In the genomic region with DNA sequence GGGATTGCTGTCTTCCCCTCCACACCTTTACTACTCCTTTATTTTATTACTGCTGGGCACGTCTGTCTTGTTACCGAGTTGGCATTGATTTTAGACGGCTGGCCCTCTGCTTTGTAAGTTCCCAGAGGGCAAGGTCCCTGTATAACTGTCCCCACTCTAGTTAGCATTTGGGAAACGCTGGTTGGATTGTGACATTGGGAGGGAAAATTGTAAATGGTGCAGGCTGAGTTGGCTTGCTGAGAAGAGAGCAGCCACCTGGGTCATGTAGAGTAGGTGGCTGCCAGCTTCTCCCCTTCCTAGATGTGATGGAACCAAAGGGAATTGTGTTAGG, we compare ENCODE assay signal across 16 cellular contexts. TPM values are rescaled to one million over a fixed set of nuclear protein-coding genes. Genes with fewer than 3 reads are reported as not detected.
DNase-seq lines count a peak whose midpoint lies in the region; TF ChIP-seq lines count a peak whose summit lies in the region.
"Had no signal": no experiment of that assay in that cellular context is flagged by ENCODE, and none has a peak within 500 bp of the region (broad histone marks: within the 10 kb centered on the region; RNA-seq: fewer than 3 reads in every experiment).

No MANE protein-coding gene starts in this region.

- H3K4me1 Mint-ChIP-seq in activated naive CD4-positive, alpha-beta T cell treated with anti-CD3 and anti-CD28 coated beads, Interleukin-2, amount 50 U/mL, for 24 hours: peaks cover 51% of the 10 kb centered on the region
- H3K4me1 Mint-ChIP-seq in activated CD4-positive, alpha-beta memory T cell treated with anti-CD3 and anti-CD28 coated beads, Interleukin-2, amount 10 ng/mL, durations not matched to agents 7 days and 5 days: peaks cover 31% of the 10 kb centered on the region

- 38% methylated on average over 4 of the region's 4 CpGs for WGBS in liver
- 70 to 71% methylated on average over 4 of the region's 4 CpGs for WGBS in tibial nerve, 2 donors

- peaks cover 7 to 22% (median 14%) of the 10 kb centered on the region in 4 donors for H3K4me1 ChIP-seq in liver (ENCODE audit: control insufficient read depth in 4 of 4, insufficient read depth in 4 of 4, low read length in 3 of 4)
- peaks cover 0 to 66% (median 18%) of the 10 kb centered on the region in 4 donors for H3K4me1 ChIP-seq in tibial nerve

- peaks cover 0 to 4% (median 1%) of the 10 kb centered on the region in 4 donors for H3K36me3 ChIP-seq in liver (ENCODE audit: control insufficient read depth in 4 of 4, insufficient read depth in 3 of 4, low read depth in 1 of 4, low read length in 3 of 4)
- H3K36me3 ChIP-seq in tibial nerve: peaks cover 0 to 16% (median 0%) of the 10 kb centered on the region in 3 donors
- H3K36me3 ChIP-seq: ovary had no signal

- TF ChIP-seq CTCF in liver (IDR thresholded peaks at IDR 0.05; ENCODE audit: low read depth, low read length, missing input control) (no peak), tibial nerve (IDR thresholded peaks at IDR 0.05) (no peak)

- H3K9me3 ChIP-seq in liver (ENCODE audit: control insufficient read depth in 4 of 4, low read length in 3 of 4) (no peaks in the 10 kb centered on the region), tibial nerve (no peaks in the 10 kb centered on the region)
- H3K9me3 ChIP-seq: ovary had no signal

- H3K9me3 Mint-ChIP-seq in activated naive CD4-positive, alpha-beta T cell treated with anti-CD3 and anti-CD28 coated beads, Interleukin-2, amount 50 U/mL, for 24 hours: no peaks in the 10 kb centered on the region
- no peaks in the 10 kb centered on the region for H3K9me3 Mint-ChIP-seq in activated CD4-positive, alpha-beta memory T cell treated with anti-CD3 and anti-CD28 coated beads, Interleukin-2, amount 10 ng/mL, durations not matched to agents 7 days and 5 days

- CTCF ChIA-PET in activated CD4-positive, alpha-beta memory T cell treated with anti-CD3 and anti-CD28 coated beads, Interleukin-2, amount 10 ng/mL, durations not matched to agents 7 days and 5 days (lab: Charles Lee): no interaction called here

- no peaks in the 10 kb centered on the region for H3K27me3 Mint-ChIP-seq in activated naive CD4-positive, alpha-beta T cell treated with anti-CD3 and anti-CD28 coated beads, Interleukin-2, amount 50 U/mL, for 24 hours
- no peaks in the 10 kb centered on the region for H3K27me3 Mint-ChIP-seq in activated CD4-positive, alpha-beta memory T cell treated with anti-CD3 and anti-CD28 coated beads, Interleukin-2, amount 10 ng/mL, durations not matched to agents 7 days and 5 days

- H3K4me3 ChIP-seq in liver (ENCODE audit: low read depth in 1 of 3, low read length in 3 of 3): no peak overlapping the region
- no peak overlapping the region for H3K4me3 ChIP-seq in tibial nerve

- POLR2A ChIA-PET in activated CD4-positive, alpha-beta memory T cell treated with anti-CD3 and anti-CD28 coated beads, Interleukin-2, amount 10 ng/mL, durations not matched to agents 7 days and 5 days (lab: Charles Lee): interaction anchor here (3.0 kb wide), 1 partner anchor 11 kb away, joined by 21 read pairs; no protein-coding TSS in a partner anchor

- peaks cover 16% of the 10 kb centered on the region for H3K36me3 Mint-ChIP-seq in activated naive CD4-positive, alpha-beta T cell treated with anti-CD3 and anti-CD28 coated beads, Interleukin-2, amount 50 U/mL, for 24 hours
- peaks cover 28% of the 10 kb centered on the region for H3K36me3 Mint-ChIP-seq in activated CD4-positive, alpha-beta memory T cell treated with anti-CD3 and anti-CD28 coated beads, Interleukin-2, amount 10 ng/mL, durations not matched to agents 7 days and 5 days (ENCODE audit: low read depth)

- H3K9ac ChIP-seq in liver (ENCODE audit: low read depth in 1 of 2, low read length in 2 of 2): no peak overlapping the region

- peak overlapping the region; percentile 90 for H3K4me3 Mint-ChIP-seq in activated naive CD4-positive, alpha-beta T cell treated with anti-CD3 and anti-CD28 coated beads, Interleukin-2, amount 50 U/mL, for 24 hours
- peak overlapping the region; percentile 89 for H3K4me3 Mint-ChIP-seq in activated CD4-positive, alpha-beta memory T cell treated with anti-CD3 and anti-CD28 coated beads, Interleukin-2, amount 10 ng/mL, durations not matched to agents 7 days and 5 days

- DNase-seq in activated naive CD4-positive, alpha-beta T cell treated with anti-CD3 and anti-CD28 coated beads, Interleukin-2, amount 50 U/mL, for 16 hours: no peak
- DNase-seq in activated CD4-positive, alpha-beta memory T cell treated with anti-CD3 and anti-CD28 coated beads, Interleukin-2, amount 10 ng/mL, durations not matched to agents 7 days and 5 days: no peak
- DNase-seq in tibial nerve (ENCODE audit: low spot score in 2 of 2) (no peak), NCI-H146 treated with DMSO at 0.1 percent for 48 hours (lab: John Stamatoyannopoulos, UW; ENCODE audit: unreplicated experiment) (no peak), SIG-M5 treated with dmso at 0.1 percent for 504 hours (lab: John Stamatoyannopoulos, UW; ENCODE audit: unreplicated experiment) (no peak)
- DNase-seq in stimulated activated CD4-positive, alpha-beta T cell treated with anti-CD3 and anti-CD28 coated beads, Interleukin-4, amount 100 ng/mL, for 4 hours: no peak
- DNase-seq: activated CD4-positive, alpha-beta T cell treated with anti-CD3 and anti-CD28 coated beads for 4 hours; hypothalamus; NCI-H1105 treated with DMSO at 0.1 percent for 48 hours; NCI-H446; ovary; PC-3; stimulated activated CD4-positive, alpha-beta T cell treated with anti-CD3 and anti-CD28 coated beads, Interleukin-15, amount 100 ng/mL, for 24 hours; SW 1271 had no signal

- TF ChIP-seq EP300 in tibial nerve (IDR thresholded peaks at IDR 0.05): no peak

- no peak for TF ChIP-seq RAD21 in liver (IDR thresholded peaks at IDR 0.05)

- no peak for TF ChIP-seq POLR2A in tibial nerve (IDR thresholded peaks at IDR 0.05)

- no peaks in the 10 kb centered on the region for H3K27me3 ChIP-seq in liver (ENCODE audit: control insufficient read depth in 4 of 4, insufficient read depth in 4 of 4, low read length in 3 of 4)
- no peaks in the 10 kb centered on the region for H3K27me3 ChIP-seq in tibial nerve
- H3K27me3 ChIP-seq: ovary had no signal

- H3K27ac Mint-ChIP-seq in activated naive CD4-positive, alpha-beta T cell treated with anti-CD3 and anti-CD28 coated beads, Interleukin-2, amount 50 U/mL, for 24 hours: no peak overlapping the region
- H3K27ac Mint-ChIP-seq in activated CD4-positive, alpha-beta memory T cell treated with anti-CD3 and anti-CD28 coated beads, Interleukin-2, amount 10 ng/mL, durations not matched to agents 7 days and 5 days: peak overlapping the region; percentile 48

- H3K27ac ChIP-seq in liver (ENCODE audit: low read depth in 1 of 2, low read length in 2 of 2) (no peak overlapping the region), tibial nerve (peak overlapping the region in 3 of 4 donors; percentile 14 to 91 (median 89))
- H3K27ac ChIP-seq: ovary had no signal

TF ChIP-seq in liver, 16 proteins besides CTCF, POLR2A, EP300 and RAD21 (continues in another document):
- TF ChIP-seq HNF4G (IDR thresholded peaks at IDR 0.05): peak; percentile 66
- no peak for TF ChIP-seq JUND (IDR thresholded peaks at IDR 0.05)
- peak; percentile 64 for TF ChIP-seq SP1 (IDR thresholded peaks at IDR 0.05)
- TF ChIP-seq RXRA (IDR thresholded peaks at IDR 0.05): peak; percentile 39 to 46
- no peak for TF ChIP-seq NR2F2 (IDR thresholded peaks at IDR 0.05)
- TF ChIP-seq, protein P1, sequence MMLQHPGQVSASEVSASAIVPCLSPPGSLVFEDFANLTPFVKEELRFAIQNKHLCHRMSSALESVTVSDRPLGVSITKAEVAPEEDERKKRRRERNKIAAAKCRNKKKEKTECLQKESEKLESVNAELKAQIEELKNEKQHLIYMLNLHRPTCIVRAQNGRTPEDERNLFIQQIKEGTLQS (IDR thresholded peaks at IDR 0.05): no peak
- no peak for TF ChIP-seq EGR1 (IDR thresholded peaks at IDR 0.05; ENCODE audit: low read depth in 2 of 2)
- TF ChIP-seq, protein P2, sequence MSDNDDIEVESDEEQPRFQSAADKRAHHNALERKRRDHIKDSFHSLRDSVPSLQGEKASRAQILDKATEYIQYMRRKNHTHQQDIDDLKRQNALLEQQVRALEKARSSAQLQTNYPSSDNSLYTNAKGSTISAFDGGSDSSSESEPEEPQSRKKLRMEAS (IDR thresholded peaks at IDR 0.05): no peak
- no peak for TF ChIP-seq FOXA2 (IDR thresholded peaks at IDR 0.05)
- TF ChIP-seq FOXA1 (IDR thresholded peaks at IDR 0.05): no peak
- no peak for TF ChIP-seq TAF1 (conservative IDR thresholded peaks at IDR 0.05)
- TF ChIP-seq, protein P3, sequence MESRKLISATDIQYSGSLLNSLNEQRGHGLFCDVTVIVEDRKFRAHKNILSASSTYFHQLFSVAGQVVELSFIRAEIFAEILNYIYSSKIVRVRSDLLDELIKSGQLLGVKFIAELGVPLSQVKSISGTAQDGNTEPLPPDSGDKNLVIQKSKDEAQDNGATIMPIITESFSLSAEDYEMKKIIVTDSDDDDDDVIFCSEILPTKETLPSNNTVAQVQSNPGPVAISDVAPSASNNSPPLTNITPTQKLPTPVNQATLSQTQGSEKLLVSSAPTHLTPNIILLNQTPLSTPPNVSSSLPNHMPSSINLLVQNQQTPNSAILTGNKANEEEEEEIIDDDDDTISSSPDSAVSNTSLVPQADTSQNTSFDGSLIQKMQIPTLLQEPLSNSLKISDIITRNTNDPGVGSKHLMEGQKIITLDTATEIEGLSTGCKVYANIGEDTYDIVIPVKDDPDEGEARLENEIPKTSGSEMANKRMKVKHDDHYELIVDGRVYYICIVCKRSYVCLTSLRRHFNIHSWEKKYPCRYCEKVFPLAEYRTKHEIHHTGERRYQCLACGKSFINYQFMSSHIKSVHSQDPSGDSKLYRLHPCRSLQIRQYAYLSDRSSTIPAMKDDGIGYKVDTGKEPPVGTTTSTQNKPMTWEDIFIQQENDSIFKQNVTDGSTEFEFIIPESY (IDR thresholded peaks at IDR 0.05): no peak
- TF ChIP-seq HNF4A (conservative IDR thresholded peaks at IDR 0.05): peak; percentile 79 to 81
- TF ChIP-seq YY1 (IDR thresholded peaks at IDR 0.05): no peak

RNA-seq across cellular contexts. Expression of a gene that starts 1.7 kb away (rescaled TPM):
- total RNA-seq in activated CD4-positive, alpha-beta memory T cell treated with anti-CD3 and anti-CD28 coated beads, Interleukin-2, amount 10 ng/mL, durations not matched to agents 7 days and 5 days: 10 to 100 TPM; 25.0 to 27.5 TPM
- 10 to 100 TPM; 11.6 to 12.8 TPM for total RNA-seq in liver
- polyA plus RNA-seq in liver: 1 to 10 TPM; 5.6 to 9.9 TPM
- total RNA-seq in tibial nerve: 10 to 100 TPM; 29.7 to 33.7 (median 32.0) TPM

RNA-seq across cellular contexts. Expression of a gene that starts 51.5 kb away (rescaled TPM):
- under 1 TPM in 1 of 2 experiments, not detected in 1; 0.15 TPM for total RNA-seq in activated CD4-positive, alpha-beta memory T cell treated with anti-CD3 and anti-CD28 coated beads, Interleukin-2, amount 10 ng/mL, durations not matched to agents 7 days and 5 days
- 10 to 100 TPM in 1 of 2 donors, 1 to 10 TPM in 1; 1.8 to 21.9 TPM for total RNA-seq in liver
- polyA plus RNA-seq in liver: 1 to 10 TPM; 3.6 to 6.7 TPM
- 10 to 100 TPM; 21.1 to 32.8 (median 25.5) TPM for total RNA-seq in tibial nerve

RNA-seq across cellular contexts. Expression of a gene that starts 55.5 kb away (rescaled TPM):
- under 1 TPM; 0.55 to 0.83 TPM for total RNA-seq in activated CD4-positive, alpha-beta memory T cell treated with anti-CD3 and anti-CD28 coated beads, Interleukin-2, amount 10 ng/mL, durations not matched to agents 7 days and 5 days
- total RNA-seq in liver (1 to 10 TPM in 1 of 2 donors, under 1 TPM in 1; 0.08 to 7.6 TPM), tibial nerve (10 to 100 TPM; 26.2 to 32.7 (median 32.2) TPM)
- under 1 TPM; 0.03 to 0.12 TPM for polyA plus RNA-seq in liver
- total RNA-seq: PC-3 had no signal

Comparison
In these comparisons a context has a peak if more than half of its experiments do, and no peak if none do; other contexts are left out.
1. H3K27ac ChIP-seq: peak in tibial nerve (3 of 4); none in liver (0 of 2).